10 cellular contexts compared by ENCODE assay signal in the genomic region with DNA sequence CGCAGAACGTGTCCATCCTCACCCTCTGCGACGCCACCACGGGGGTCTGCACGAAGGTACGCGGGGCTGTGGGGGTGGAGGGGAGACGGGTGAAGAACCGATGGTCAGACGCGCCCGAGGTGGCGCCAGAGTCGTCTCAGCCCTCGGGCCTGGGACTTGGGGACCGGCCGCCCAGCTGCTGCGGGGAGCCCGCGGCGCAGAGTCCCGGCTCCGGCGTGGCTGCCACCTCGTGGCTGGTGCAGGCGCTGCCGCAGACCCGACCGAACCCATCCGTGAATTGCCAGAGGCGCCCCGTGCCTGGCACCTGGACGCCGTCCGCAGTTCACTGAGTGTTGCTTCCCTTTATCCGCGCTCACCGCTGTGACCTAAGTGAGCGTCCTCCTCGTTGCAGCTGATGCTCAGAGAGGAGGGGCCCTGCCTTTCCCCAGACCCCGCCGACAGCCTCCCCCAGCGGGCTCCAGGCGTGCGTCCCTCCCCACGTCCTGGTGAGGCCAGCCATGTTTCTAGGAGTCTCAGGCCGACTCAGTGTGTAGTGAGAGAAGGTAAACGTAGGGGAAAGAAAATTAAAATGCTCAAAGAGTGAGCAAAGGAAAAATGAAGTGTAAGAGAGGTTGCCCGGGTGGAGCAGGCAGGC.
DNase-seq lines count a peak whose midpoint lies in the region; ATAC-seq and TF ChIP-seq lines count a peak whose summit lies in the region.
"Had no signal": no experiment of that assay in that cellular context is flagged by ENCODE, and none has a peak within 500 bp of the region (broad histone marks: within the 10 kb centered on the region; RNA-seq: fewer than 3 reads in every experiment).

No MANE protein-coding gene starts in this region.

- TF ChIP-seq POLR2A in Peyer's patch (IDR thresholded peaks at IDR 0.05) = no peak

- H3K9me3 Mint-ChIP-seq in endothelial cell (ENCODE audit: unreplicated experiment) = no peaks in the 10 kb centered on the region
- H3K9me3 Mint-ChIP-seq: central memory CD8-positive, alpha-beta T cell had no signal

- peak; percentile 10; the same call in 1 of the 2 replicates for TF ChIP-seq RAD21 in Ishikawa (IDR thresholded peaks at IDR 0.05; ENCODE audit: low read depth)

- no peak overlapping the region for H3K27ac ChIP-seq in Peyer's patch

- DNase-seq in endothelial cell (ENCODE audit: low spot score) (peak; percentile 79), retinal pigment epithelial cell (ENCODE audit: low read depth) (no peak), medulla oblongata (ENCODE audit: extremely low spot score) (no peak), NCI-H2196 (lab: John Stamatoyannopoulos, UW; ENCODE audit: unreplicated experiment) (no peak), DMS153 treated with DMSO at 0.1 percent for 48 hours (lab: John Stamatoyannopoulos, UW; ENCODE audit: unreplicated experiment) (no peak), Peyer's patch (no peak)
- DNase-seq: NCI-H1436 had no signal

- peaks cover 2% of the 10 kb centered on the region for H3K27me3 Mint-ChIP-seq in endothelial cell (ENCODE audit: unreplicated experiment)

- H3K27ac Mint-ChIP-seq in endothelial cell (ENCODE audit: unreplicated experiment) = no peak overlapping the region

- TF ChIP-seq CTCF in endothelial cell (IDR thresholded peaks at IDR 0.05; ENCODE audit: unreplicated experiment) = peak; percentile 64
- TF ChIP-seq CTCF in retinal pigment epithelial cell (conservative IDR thresholded peaks at IDR 0.05; ENCODE audit: low read depth, low read length) = peak; percentile 21
- peak in 3 of 6 experiments; percentile 11 to 32 (median 25) for TF ChIP-seq CTCF in Peyer's patch (IDR thresholded peaks at IDR 0.05)

- H3K4me1 ChIP-seq in Peyer's patch = no peaks in the 10 kb centered on the region

- H3K36me3 Mint-ChIP-seq in endothelial cell (ENCODE audit: low read depth, unreplicated experiment) = no peaks in the 10 kb centered on the region

- no peak for TF ChIP-seq EP300 in Ishikawa (IDR thresholded peaks at IDR 0.05; ENCODE audit: borderline replicate concordance)

- H3K36me3 ChIP-seq in Peyer's patch = no peaks in the 10 kb centered on the region

- H3K4me1 Mint-ChIP-seq in endothelial cell (ENCODE audit: unreplicated experiment) = no peaks in the 10 kb centered on the region
- H3K4me1 Mint-ChIP-seq: central memory CD8-positive, alpha-beta T cell had no signal

- no peaks in the 10 kb centered on the region for H3K9me3 ChIP-seq in Peyer's patch

- no peaks in the 10 kb centered on the region for H3K27me3 ChIP-seq in Peyer's patch

- peak; percentile 78 for ATAC-seq in GM18511 (IDR thresholded peaks at IDR 0.05; ENCODE audit: unreplicated experiment)

- H3K4me3 ChIP-seq in retinal pigment epithelial cell (ENCODE audit: low read length) (no peak overlapping the region), Peyer's patch (no peak overlapping the region)

- H3K4me3 Mint-ChIP-seq in endothelial cell (ENCODE audit: unreplicated experiment) = no peak overlapping the region
- H3K4me3 Mint-ChIP-seq: central memory CD8-positive, alpha-beta T cell had no signal

TF ChIP-seq in Ishikawa, 13 proteins besides CTCF, POLR2A, EP300 and RAD21:
- no peak for TF ChIP-seq REST (IDR thresholded peaks at IDR 0.05; ENCODE audit: low read depth)
- TF ChIP-seq TAF1 (IDR thresholded peaks at IDR 0.05; ENCODE audit: low read depth) = no peak
- TF ChIP-seq, protein P1, sequence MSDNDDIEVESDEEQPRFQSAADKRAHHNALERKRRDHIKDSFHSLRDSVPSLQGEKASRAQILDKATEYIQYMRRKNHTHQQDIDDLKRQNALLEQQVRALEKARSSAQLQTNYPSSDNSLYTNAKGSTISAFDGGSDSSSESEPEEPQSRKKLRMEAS (IDR thresholded peaks at IDR 0.05) = no peak
- TF ChIP-seq CEBPB (IDR thresholded peaks at IDR 0.05) = no peak
- no peak for TF ChIP-seq TEAD4 (IDR thresholded peaks at IDR 0.05)
- no peak for TF ChIP-seq NFIC (IDR thresholded peaks at IDR 0.05)
- TF ChIP-seq EGR1 (IDR thresholded peaks at IDR 0.05) = no peak
- no peak for TF ChIP-seq YY1 (IDR thresholded peaks at IDR 0.05; ENCODE audit: low read depth)
- TF ChIP-seq CREB1 (IDR thresholded peaks at IDR 0.05; ENCODE audit: low read depth) = no peak
- TF ChIP-seq, protein P2, sequence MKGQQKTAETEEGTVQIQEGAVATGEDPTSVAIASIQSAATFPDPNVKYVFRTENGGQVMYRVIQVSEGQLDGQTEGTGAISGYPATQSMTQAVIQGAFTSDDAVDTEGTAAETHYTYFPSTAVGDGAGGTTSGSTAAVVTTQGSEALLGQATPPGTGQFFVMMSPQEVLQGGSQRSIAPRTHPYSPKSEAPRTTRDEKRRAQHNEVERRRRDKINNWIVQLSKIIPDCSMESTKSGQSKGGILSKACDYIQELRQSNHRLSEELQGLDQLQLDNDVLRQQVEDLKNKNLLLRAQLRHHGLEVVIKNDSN (IDR thresholded peaks at IDR 0.05) = no peak
- no peak for TF ChIP-seq ZBTB7A (IDR thresholded peaks at IDR 0.05; ENCODE audit: low read depth)
